In the genomic region with DNA sequence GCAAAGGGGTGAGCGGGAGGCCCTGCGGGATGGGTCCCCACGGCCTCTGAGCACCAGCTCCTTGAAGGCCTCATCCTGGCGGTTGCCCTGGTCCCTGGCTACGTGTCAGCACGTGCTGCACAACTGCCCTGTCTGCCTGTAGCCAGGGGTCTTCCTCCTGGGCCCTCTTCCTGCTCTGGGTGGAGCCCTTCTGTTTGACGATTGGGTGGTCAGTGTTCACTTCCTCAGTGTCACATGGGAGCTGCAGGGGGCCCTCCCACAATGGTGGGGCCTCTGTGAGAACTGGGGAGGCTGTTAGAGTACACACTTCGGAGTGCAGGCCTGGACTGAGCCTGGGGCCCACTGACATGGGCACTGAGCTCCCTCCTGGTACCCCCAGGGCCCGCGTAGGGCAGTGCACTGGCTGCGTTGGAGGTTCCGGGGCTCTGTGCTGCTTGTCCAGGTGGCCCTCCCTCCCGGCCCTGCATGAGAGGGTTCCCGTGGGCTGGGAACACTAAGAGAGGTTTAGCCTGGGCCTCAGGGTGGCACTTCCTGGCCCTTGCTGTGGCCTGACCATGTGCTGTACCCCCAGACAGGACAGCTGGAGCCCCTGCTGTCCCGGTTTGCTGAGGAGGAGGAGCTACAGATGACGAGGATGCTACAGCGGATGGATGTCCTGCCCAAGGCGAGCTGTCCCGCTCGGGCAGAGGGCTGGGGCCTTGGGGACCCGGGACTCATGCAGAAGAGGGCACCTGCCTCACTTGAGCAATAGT, we compare ENCODE assay signal across 1 cellular context.
TF ChIP-seq lines count a peak whose summit lies in the region.

No MANE protein-coding gene starts in this region.

TF ChIP-seq in K562, 482 proteins besides CTCF, POLR2A, EP300 and RAD21 (continued from another document and continues in another):
- TF ChIP-seq UBTF (IDR thresholded peaks at IDR 0.05; ENCODE audit: borderline replicate concordance in 1 of 2, low read depth in 2 of 2, low read length in 2 of 2), result 0 out of 4 replicates have a peak, but pooled peaks of 1 of the 2 experiments have one; percentile 13
- TF ChIP-seq ZNF324 (CRISPR knock-in tag; IDR thresholded peaks at IDR 0.05), result no peak
- TF ChIP-seq ETV5 (CRISPR knock-in tag; IDR thresholded peaks at IDR 0.05; ENCODE audit: low read depth), result no peak
- TF ChIP-seq C11orf30 (IDR thresholded peaks at IDR 0.05; ENCODE audit: low read depth), result no peak
- TF ChIP-seq, protein P1, sequence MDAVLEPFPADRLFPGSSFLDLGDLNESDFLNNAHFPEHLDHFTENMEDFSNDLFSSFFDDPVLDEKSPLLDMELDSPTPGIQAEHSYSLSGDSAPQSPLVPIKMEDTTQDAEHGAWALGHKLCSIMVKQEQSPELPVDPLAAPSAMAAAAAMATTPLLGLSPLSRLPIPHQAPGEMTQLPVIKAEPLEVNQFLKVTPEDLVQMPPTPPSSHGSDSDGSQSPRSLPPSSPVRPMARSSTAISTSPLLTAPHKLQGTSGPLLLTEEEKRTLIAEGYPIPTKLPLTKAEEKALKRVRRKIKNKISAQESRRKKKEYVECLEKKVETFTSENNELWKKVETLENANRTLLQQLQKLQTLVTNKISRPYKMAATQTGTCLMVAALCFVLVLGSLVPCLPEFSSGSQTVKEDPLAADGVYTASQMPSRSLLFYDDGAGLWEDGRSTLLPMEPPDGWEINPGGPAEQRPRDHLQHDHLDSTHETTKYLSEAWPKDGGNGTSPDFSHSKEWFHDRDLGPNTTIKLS (IDR thresholded peaks at IDR 0.05; ENCODE audit: borderline replicate concordance, low read depth), result no peak
- no peak for TF ChIP-seq TGIF2 (CRISPR knock-in tag; IDR thresholded peaks at IDR 0.05)
- no peak for TF ChIP-seq HCFC1 (IDR thresholded peaks at IDR 0.05; ENCODE audit: low read depth, low read length)
- TF ChIP-seq RHOXF2B (CRISPR knock-in tag; conservative IDR thresholded peaks at IDR 0.05), result no peak
- no peak for TF ChIP-seq MED1 (CRISPR knock-in tag; IDR thresholded peaks at IDR 0.05; ENCODE audit: borderline replicate concordance)
- TF ChIP-seq ZNF696 (CRISPR knock-in tag; conservative IDR thresholded peaks at IDR 0.05), result no peak
- no peak for TF ChIP-seq NELFE (IDR thresholded peaks at IDR 0.05; ENCODE audit: insufficient read depth, insufficient read length)
- TF ChIP-seq ZBTB12 (CRISPR knock-in tag; IDR thresholded peaks at IDR 0.05), result 0 out of 2 replicates have a peak, but pooled peaks have one; percentile 35
- TF ChIP-seq MITF (IDR thresholded peaks at IDR 0.05), result no peak
- no peak for TF ChIP-seq E2F6 (IDR thresholded peaks at IDR 0.05; ENCODE audit: borderline replicate concordance in 1 of 2, extremely low read depth in 1 of 2, insufficient read depth in 1 of 2, insufficient read length in 1 of 2, low read depth in 1 of 2, low read length in 1 of 2, poor library complexity in 1 of 2, severe bottlenecking in 1 of 2)
- no peak for TF ChIP-seq ZNF384 (IDR thresholded peaks at IDR 0.05; ENCODE audit: low read depth, low read length)
- peak; percentile 65 for TF ChIP-seq MAX (CRISPR knock-in tag; IDR thresholded peaks at IDR 0.05)
- no peak for TF ChIP-seq CHAMP1 (IDR thresholded peaks at IDR 0.05)
- no peak for TF ChIP-seq SAP30 (IDR thresholded peaks at IDR 0.05; ENCODE audit: borderline replicate concordance, insufficient read depth, low read depth, low read length, poor library complexity, severe bottlenecking)
- TF ChIP-seq USF1 (CRISPR knock-in tag; IDR thresholded peaks at IDR 0.05), result peak; percentile 56
- no peak for TF ChIP-seq SMARCA4 (IDR thresholded peaks at IDR 0.05)
- no peak for TF ChIP-seq ATF7 (IDR thresholded peaks at IDR 0.05)
- TF ChIP-seq ZNF75A (CRISPR knock-in tag; IDR thresholded peaks at IDR 0.05), result no peak
- TF ChIP-seq ZNF398 (CRISPR knock-in tag; IDR thresholded peaks at IDR 0.05), result no peak
- TF ChIP-seq SLC30A9 (CRISPR knock-in tag; IDR thresholded peaks at IDR 0.05), result no peak
- TF ChIP-seq DACH1 (IDR thresholded peaks at IDR 0.05; ENCODE audit: partially characterized antibody), result no peak
- TF ChIP-seq KAT8 (IDR thresholded peaks at IDR 0.05; ENCODE audit: low read depth), result no peak
- no peak for TF ChIP-seq SP1 (CRISPR knock-in tag; IDR thresholded peaks at IDR 0.05)
- TF ChIP-seq FOXK1 (CRISPR knock-in tag; IDR thresholded peaks at IDR 0.05; ENCODE audit: borderline replicate concordance), result no peak
- no peak for TF ChIP-seq ATF1 (CRISPR knock-in tag; IDR thresholded peaks at IDR 0.05)
- no peak for TF ChIP-seq ATF1 (tag; IDR thresholded peaks at IDR 0.05)
- no peak for TF ChIP-seq ZFP1 (CRISPR knock-in tag; IDR thresholded peaks at IDR 0.05)
- no peak for TF ChIP-seq ZNF609 (CRISPR knock-in tag; IDR thresholded peaks at IDR 0.05; ENCODE audit: borderline replicate concordance)
- TF ChIP-seq ZNF76 (CRISPR knock-in tag; IDR thresholded peaks at IDR 0.05; ENCODE audit: borderline replicate concordance), result no peak
- TF ChIP-seq, protein P2, sequence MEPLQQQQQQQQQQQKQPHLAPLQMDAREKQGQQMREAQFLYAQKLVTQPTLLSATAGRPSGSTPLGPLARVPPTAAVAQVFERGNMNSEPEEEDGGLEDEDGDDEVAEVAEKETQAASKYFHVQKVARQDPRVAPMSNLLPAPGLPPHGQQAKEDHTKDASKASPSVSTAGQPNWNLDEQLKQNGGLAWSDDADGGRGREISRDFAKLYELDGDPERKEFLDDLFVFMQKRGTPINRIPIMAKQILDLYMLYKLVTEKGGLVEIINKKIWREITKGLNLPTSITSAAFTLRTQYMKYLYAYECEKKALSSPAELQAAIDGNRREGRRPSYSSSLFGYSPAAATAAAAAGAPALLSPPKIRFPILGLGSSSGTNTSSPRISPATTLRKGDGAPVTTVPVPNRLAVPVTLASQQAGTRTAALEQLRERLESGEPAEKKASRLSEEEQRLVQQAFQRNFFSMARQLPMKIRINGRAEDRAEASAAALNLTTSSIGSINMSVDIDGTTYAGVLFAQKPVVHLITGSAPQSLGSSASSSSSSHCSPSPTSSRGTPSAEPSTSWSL (CRISPR knock-in tag; IDR thresholded peaks at IDR 0.05; ENCODE audit: borderline replicate concordance), result no peak
- TF ChIP-seq ZNF431 (CRISPR knock-in tag; IDR thresholded peaks at IDR 0.05), result no peak
